33 cellular contexts compared by ENCODE assay signal in the genomic region with DNA sequence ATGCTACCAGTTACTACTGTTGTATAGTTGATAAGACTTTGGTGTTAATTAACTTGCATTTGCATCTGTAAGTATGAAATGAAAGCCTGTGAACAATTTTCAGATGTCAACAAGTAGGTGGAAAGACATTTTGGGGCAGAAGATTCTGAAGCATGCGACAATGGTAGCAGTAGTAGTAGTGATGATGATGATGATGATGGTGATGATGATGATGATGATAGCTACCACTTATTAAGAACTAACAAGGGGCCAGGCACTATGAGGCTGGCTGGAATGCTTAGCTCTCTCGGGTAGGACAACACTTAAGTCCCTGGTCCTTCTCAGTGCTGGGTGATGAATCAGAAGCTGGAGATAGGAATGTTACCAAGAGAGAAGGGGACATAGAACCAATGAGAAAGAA.
"Had no signal": no experiment of that assay in that cellular context is flagged by ENCODE, and none has a peak within 500 bp of the region (broad histone marks: within the 10 kb centered on the region; RNA-seq: fewer than 3 reads in every experiment).

No MANE protein-coding gene starts in this region.

- H3K4me3 Mint-ChIP-seq: activated CD4-positive, alpha-beta memory T cell treated with anti-CD3 and anti-CD28 coated beads for 36 hours; activated CD4-positive, alpha-beta T cell treated with anti-CD3 and anti-CD28 coated beads for 36 hours; activated CD4-positive, alpha-beta T cell treated with anti-CD3 and anti-CD28 coated beads, Interleukin-2, amount 10 ng/mL, durations not matched to agents 24 days and 14 days; activated CD8-positive, alpha-beta memory T cell treated with anti-CD3 and anti-CD28 coated beads, Interleukin-2, amount 10 ng/mL, durations not matched to agents 7 days and 5 days; activated CD8-positive, alpha-beta T cell treated with anti-CD3 and anti-CD28 coated beads, Interleukin-2, amount 10 ng/mL, durations not matched to agents 7 days and 5 days; activated naive CD4-positive, alpha-beta T cell treated with anti-CD3 and anti-CD28 coated beads for 36 hours; activated naive CD4-positive, alpha-beta T cell treated with anti-CD3 and anti-CD28 coated beads, Interleukin-2, amount 50 U/mL, for 24 hours; activated naive CD8-positive, alpha-beta T cell treated with anti-CD3 and anti-CD28 coated beads for 36 hours; activated naive CD8-positive, alpha-beta T cell treated with anti-CD3 and anti-CD28 coated beads, Interleukin-2, amount 50 U/mL, for 24 hours; activated T-helper 1 cell treated with anti-CD3 and anti-CD28 coated beads, Interleukin-12 subunit alpha, Interleukin-12 subunit beta, Interleukin-2, Interleukin-4 antibody, amounts not matched to agents 30 ng/mL and 10 ng/mL and 1 ng/mL, durations not matched to agents 14 hours and 24 hours and 36 hours; T-helper 17 cell; T-helper 2 cell treated with Interferon-gamma antibody and Interleukin-4, amounts not matched to agents 5 μg/mL and 100 μg/mL, for 36 hours had no signal

- H3K9me3 Mint-ChIP-seq: activated CD4-positive, alpha-beta memory T cell treated with anti-CD3 and anti-CD28 coated beads for 36 hours; activated CD4-positive, alpha-beta T cell treated with anti-CD3 and anti-CD28 coated beads, Interleukin-2, amount 10 ng/mL, durations not matched to agents 24 days and 14 days; activated naive CD4-positive, alpha-beta T cell treated with anti-CD3 and anti-CD28 coated beads for 36 hours; activated naive CD4-positive, alpha-beta T cell treated with anti-CD3 and anti-CD28 coated beads, Interleukin-2, amount 50 U/mL, for 24 hours; activated naive CD8-positive, alpha-beta T cell treated with anti-CD3 and anti-CD28 coated beads for 36 hours; activated naive CD8-positive, alpha-beta T cell treated with anti-CD3 and anti-CD28 coated beads, Interleukin-2, amount 50 U/mL, for 24 hours; activated T-helper 1 cell treated with anti-CD3 and anti-CD28 coated beads, Interleukin-12 subunit alpha, Interleukin-12 subunit beta, Interleukin-2, Interleukin-4 antibody, amounts not matched to agents 30 ng/mL and 10 ng/mL and 1 ng/mL, durations not matched to agents 14 hours and 24 hours and 36 hours; activated T-helper 2 cell treated with anti-CD3 and anti-CD28 coated beads, Interferon-gamma antibody, Interleukin-2, Interleukin-4, amounts not matched to agents 10 μg/mL and 5 μg/mL and 100 μg/mL, durations not matched to agents 14 hours and 24 hours and 36 hours; T-helper 2 cell treated with Interferon-gamma antibody and Interleukin-4, amounts not matched to agents 5 μg/mL and 100 μg/mL, for 36 hours had no signal

- H3K27me3 ChIP-seq: adrenal gland, body of pancreas, colonic mucosa had no signal

- H3K27me3 Mint-ChIP-seq: activated CD4-positive, alpha-beta memory T cell treated with anti-CD3 and anti-CD28 coated beads for 36 hours; activated CD4-positive, alpha-beta T cell treated with anti-CD3 and anti-CD28 coated beads for 36 hours; activated CD4-positive, alpha-beta T cell treated with anti-CD3 and anti-CD28 coated beads, Interleukin-2, amount 10 ng/mL, durations not matched to agents 24 days and 14 days; activated CD8-positive, alpha-beta memory T cell treated with anti-CD3 and anti-CD28 coated beads, Interleukin-2, amount 10 ng/mL, durations not matched to agents 7 days and 5 days; activated naive CD4-positive, alpha-beta T cell treated with anti-CD3 and anti-CD28 coated beads, Interleukin-2, amount 50 U/mL, for 24 hours; activated naive CD8-positive, alpha-beta T cell treated with anti-CD3 and anti-CD28 coated beads for 36 hours; T-helper 17 cell had no signal

- H3K27ac Mint-ChIP-seq: activated CD4-positive, alpha-beta memory T cell treated with anti-CD3 and anti-CD28 coated beads for 36 hours; activated CD4-positive, alpha-beta T cell treated with anti-CD3 and anti-CD28 coated beads for 36 hours; activated CD4-positive, alpha-beta T cell treated with anti-CD3 and anti-CD28 coated beads, Interleukin-2, amount 10 ng/mL, durations not matched to agents 24 days and 14 days; activated CD8-positive, alpha-beta memory T cell treated with anti-CD3 and anti-CD28 coated beads, Interleukin-2, amount 10 ng/mL, durations not matched to agents 7 days and 5 days; activated CD8-positive, alpha-beta T cell treated with anti-CD3 and anti-CD28 coated beads, Interleukin-2, amount 10 ng/mL, durations not matched to agents 7 days and 5 days; activated naive CD4-positive, alpha-beta T cell treated with anti-CD3 and anti-CD28 coated beads for 36 hours; activated naive CD4-positive, alpha-beta T cell treated with anti-CD3 and anti-CD28 coated beads, Interleukin-2, amount 50 U/mL, for 24 hours; activated naive CD8-positive, alpha-beta T cell treated with anti-CD3 and anti-CD28 coated beads for 36 hours; activated naive CD8-positive, alpha-beta T cell treated with anti-CD3 and anti-CD28 coated beads, Interleukin-2, amount 50 U/mL, for 24 hours; activated T-helper 1 cell treated with anti-CD3 and anti-CD28 coated beads, Interleukin-12 subunit alpha, Interleukin-12 subunit beta, Interleukin-2, Interleukin-4 antibody, amounts not matched to agents 30 ng/mL and 10 ng/mL and 1 ng/mL, durations not matched to agents 14 hours and 24 hours and 36 hours; activated T-helper 2 cell treated with anti-CD3 and anti-CD28 coated beads, Interferon-gamma antibody, Interleukin-2, Interleukin-4, amounts not matched to agents 10 μg/mL and 5 μg/mL and 100 μg/mL, durations not matched to agents 14 hours and 24 hours and 36 hours; T-helper 17 cell; T-helper 2 cell treated with Interferon-gamma antibody and Interleukin-4, amounts not matched to agents 5 μg/mL and 100 μg/mL, for 36 hours had no signal

- H3K36me3 Mint-ChIP-seq: activated CD4-positive, alpha-beta memory T cell treated with anti-CD3 and anti-CD28 coated beads for 36 hours; activated CD8-positive, alpha-beta memory T cell treated with anti-CD3 and anti-CD28 coated beads, Interleukin-2, amount 10 ng/mL, durations not matched to agents 7 days and 5 days; activated naive CD4-positive, alpha-beta T cell treated with anti-CD3 and anti-CD28 coated beads, Interleukin-2, amount 50 U/mL, for 24 hours; activated naive CD8-positive, alpha-beta T cell treated with anti-CD3 and anti-CD28 coated beads for 36 hours had no signal

- H3K27ac ChIP-seq: adrenal gland, body of pancreas, colonic mucosa, epithelial cell of prostate had no signal

- DNase-seq: activated CD4-positive, alpha-beta memory T cell treated with anti-CD3 and anti-CD28 coated beads for 36 hours; activated CD4-positive, alpha-beta T cell treated with anti-CD3 and anti-CD28 coated beads for 36 hours; activated CD4-positive, alpha-beta T cell treated with anti-CD3 and anti-CD28 coated beads, Interleukin-2, amount 10 ng/mL, durations not matched to agents 24 days and 14 days; activated CD4-positive, CD25-positive, alpha-beta regulatory T cell; activated CD4-positive, CD25-positive, alpha-beta regulatory T cell treated with anti-CD3 and anti-CD28 coated beads, Interleukin-2, amount 50 U/mL, for 72 hours; activated CD8-positive, alpha-beta memory T cell treated with anti-CD3 and anti-CD28 coated beads, Interleukin-2, amount 10 ng/mL, durations not matched to agents 7 days and 5 days; activated CD8-positive, alpha-beta memory T cell treated with anti-CD3 and anti-CD28 coated beads, Interleukin-2, amount 50 U/mL, for 4 hours; activated CD8-positive, alpha-beta T cell treated with anti-CD3 and anti-CD28 coated beads, Interleukin-2, amount 10 ng/mL, durations not matched to agents 7 days and 5 days; activated effector memory CD4-positive, alpha-beta T cell treated with anti-CD3 and anti-CD28 coated beads, Interleukin-2, amount 50 U/mL, for 16 hours; activated naive CD4-positive, alpha-beta T cell treated with anti-CD3 and anti-CD28 coated beads for 36 hours; activated naive CD8-positive, alpha-beta T cell treated with anti-CD3 and anti-CD28 coated beads for 36 hours; activated naive CD8-positive, alpha-beta T cell treated with anti-CD3 and anti-CD28 coated beads, Interleukin-2, amount 50 U/mL, for 24 hours; activated T-cell treated with anti-CD3 and anti-CD28 coated beads, Interleukin-2, amount 50 U/mL, for 1 hour; activated T-cell treated with anti-CD3 and anti-CD28 coated beads, Interleukin-2, amount 50 U/mL, for 48 hours; amygdala; aorta; body of pancreas; caudate nucleus; colonic mucosa; effector CD8-positive, alpha-beta T cell; foreskin fibroblast; head of caudate nucleus; T-helper 1 cell; T-helper 17 cell had no signal

- H3K4me1 Mint-ChIP-seq: activated CD4-positive, alpha-beta T cell treated with anti-CD3 and anti-CD28 coated beads for 36 hours; activated CD4-positive, alpha-beta T cell treated with anti-CD3 and anti-CD28 coated beads, Interleukin-2, amount 10 ng/mL, durations not matched to agents 24 days and 14 days; activated CD8-positive, alpha-beta memory T cell treated with anti-CD3 and anti-CD28 coated beads, Interleukin-2, amount 10 ng/mL, durations not matched to agents 7 days and 5 days; activated naive CD4-positive, alpha-beta T cell treated with anti-CD3 and anti-CD28 coated beads, Interleukin-2, amount 50 U/mL, for 24 hours; activated naive CD8-positive, alpha-beta T cell treated with anti-CD3 and anti-CD28 coated beads for 36 hours; activated naive CD8-positive, alpha-beta T cell treated with anti-CD3 and anti-CD28 coated beads, Interleukin-2, amount 50 U/mL, for 24 hours; T-helper 17 cell had no signal

- FAIRE-seq: endometrium, endothelial cell of umbilical vein, frontal cortex had no signal

- H3K9me3 ChIP-seq: adrenal gland, body of pancreas, colonic mucosa had no signal

- H3K36me3 ChIP-seq: adrenal gland, colonic mucosa had no signal

- H3K4me3 ChIP-seq: adrenal gland, body of pancreas, colonic mucosa had no signal

- H3K4me1 ChIP-seq: adrenal gland, body of pancreas, colonic mucosa had no signal

- ATAC-seq: activated CD4-positive, alpha-beta T cell treated with anti-CD3 and anti-CD28 coated beads for 36 hours; activated CD8-positive, alpha-beta memory T cell treated with anti-CD3 and anti-CD28 coated beads, Interleukin-2, amount 10 ng/mL, durations not matched to agents 7 days and 5 days; activated CD8-positive, alpha-beta T cell treated with anti-CD3 and anti-CD28 coated beads, Interleukin-2, amount 10 ng/mL, durations not matched to agents 7 days and 5 days; activated naive CD8-positive, alpha-beta T cell treated with anti-CD3 and anti-CD28 coated beads, Interleukin-2, amount 50 U/mL, for 24 hours; body of pancreas; T-helper 17 cell had no signal
